1 cellular context compared by ENCODE assay signal in genomic region chr9:37343724-37344123, GRCh38.
A peak's percentile ranks its signal among the peaks of the same experiment; 100 is the strongest.
TF ChIP-seq lines count a peak whose summit lies in the region.

No MANE protein-coding gene starts in this region.

TF ChIP-seq in GM12878, 131 proteins besides CTCF, POLR2A, EP300 and RAD21 (continued from another document):
- TF ChIP-seq ZBTB40 (IDR thresholded peaks at IDR 0.05; ENCODE audit: borderline replicate concordance) (peak; percentile 79), NKRF (conservative IDR thresholded peaks at IDR 0.05) (no peak)
TF ChIP-seq in GM12878: peak in this region for 1.
